Comparison of ENCODE assay signal across 8 cellular contexts in the genomic region with DNA sequence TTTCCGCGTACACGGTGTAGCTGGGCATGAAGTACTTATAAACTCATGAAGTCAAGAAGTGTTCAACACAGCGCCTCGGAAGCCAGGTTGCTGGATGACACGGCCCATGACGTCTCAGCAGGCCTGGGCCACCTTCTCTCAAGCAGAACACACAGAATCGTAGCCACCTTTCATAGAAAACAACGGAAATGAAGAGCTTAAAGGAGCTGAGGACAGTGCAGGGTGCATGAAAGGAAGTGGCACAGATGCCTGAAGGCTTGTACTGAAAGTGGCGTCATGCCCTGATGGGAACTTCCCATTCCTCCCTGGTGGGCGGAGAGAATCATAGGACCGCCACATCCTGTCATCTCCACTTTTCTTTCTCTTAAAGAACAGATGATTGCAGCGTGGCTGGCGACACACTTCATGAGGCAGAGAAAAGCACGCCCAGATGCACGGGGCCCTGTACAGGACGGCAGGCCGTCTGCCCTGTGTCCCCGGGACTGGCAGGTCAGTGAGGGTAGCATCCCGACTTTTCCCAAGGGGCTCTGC. TPM values are rescaled to one million over a fixed set of nuclear protein-coding genes. Genes with fewer than 3 reads are reported as not detected.
DNase-seq lines count a peak whose midpoint lies in the region; ATAC-seq and TF ChIP-seq lines count a peak whose summit lies in the region.

No MANE protein-coding gene starts in this region.

- H3K27ac ChIP-seq in KOPT-K1 (ENCODE audit: low read depth, low read length, poor library complexity, severe bottlenecking) (peak overlapping the region; percentile 72), thymus (ENCODE audit: low read depth) (peak overlapping the region; percentile 73), SK-N-SH (ENCODE audit: low read depth in 2 of 2, low read length in 1 of 2) (no peak overlapping the region; a peak in 1 of 4 replicates)

- TF ChIP-seq CTCF in SK-N-SH (IDR thresholded peaks at IDR 0.05) = no peak

- H3K27me3 ChIP-seq in thymus (ENCODE audit: control insufficient read depth, insufficient read depth) (no peaks in the 10 kb centered on the region), SK-N-SH (ENCODE audit: insufficient read depth) (no peaks in the 10 kb centered on the region)

- no peaks in the 10 kb centered on the region for H3F3A ChIP-seq in SK-N-SH (replicated peaks; ENCODE audit: insufficient read depth)

- H3K36me3 ChIP-seq in KOPT-K1 (ENCODE audit: insufficient read depth, low read length) (peaks cover 62% of the 10 kb centered on the region), thymus (ENCODE audit: control insufficient read depth, insufficient read depth) (peaks cover 19% of the 10 kb centered on the region), SK-N-SH (replicated peaks in 1 of 2; ENCODE audit: control insufficient read depth in 1 of 2, insufficient read depth in 2 of 2, low read length in 1 of 2) (no peaks in the 10 kb centered on the region)

- H3K9me2 ChIP-seq in SK-N-SH = no peaks in the 10 kb centered on the region

- no peak overlapping the region for H3K4me2 ChIP-seq in SK-N-SH

- CTCF ChIA-PET in SK-N-SH (lab: Yijun Ruan, JAX) = interaction anchor here (1.1 to 1.4 kb wide), 2 partner anchors 10 to 225 kb away, joined by 3 to 4 read pairs; no protein-coding TSS in a partner anchor

- no peak overlapping the region for H2AFZ ChIP-seq in SK-N-SH (ENCODE audit: low read depth)

- H3K9ac ChIP-seq in SK-N-SH = no peak overlapping the region

- H3K79me2 ChIP-seq in SK-N-SH (ENCODE audit: insufficient read depth) = peaks cover 4% of the 10 kb centered on the region; the same call in 1 of the 2 replicates

- H3K4me3 ChIP-seq in thymus (ENCODE audit: low read length) (no peak overlapping the region), SK-N-SH (ENCODE audit: low read depth in 2 of 2, low read length in 1 of 2) (no peak overlapping the region)

- H4K20me1 ChIP-seq in SK-N-SH (ENCODE audit: insufficient read depth) = no peaks in the 10 kb centered on the region

- H3K4me1 ChIP-seq in thymus (ENCODE audit: control insufficient read depth, insufficient read depth, low read length) (peaks cover 9% of the 10 kb centered on the region), SK-N-SH (ENCODE audit: control insufficient read depth in 1 of 2, insufficient read depth in 2 of 2, low read depth in 1 of 2, low read length in 1 of 2) (peaks cover 0 to 9% of the 10 kb centered on the region in 2 experiments; a peak in 1 of 4 replicates)

- ATAC-seq in GM21367 (IDR thresholded peaks at IDR 0.05; ENCODE audit: unreplicated experiment) = peak; percentile 70

- POLR2A ChIA-PET in SK-N-SH (lab: Yijun Ruan, JAX) = no interaction called here

- no peaks in the 10 kb centered on the region for H3K9me3 ChIP-seq in KOPT-K1 (ENCODE audit: insufficient read depth, low read length, poor library complexity, severe bottlenecking)
- H3K9me3 ChIP-seq in thymus (ENCODE audit: control insufficient read depth) = no peaks in the 10 kb centered on the region
- H3K9me3 ChIP-seq in SK-N-SH = no peaks in the 10 kb centered on the region

- no peak for TF ChIP-seq EP300 in SK-N-SH (IDR thresholded peaks at IDR 0.05; ENCODE audit: borderline replicate concordance in 1 of 2, low read depth in 1 of 2, low read length in 1 of 2)

- DNase-seq in DMS79 (lab: John Stamatoyannopoulos, UW) = peak; percentile 24
- DNase-seq in activated T-cell treated with anti-CD3 and anti-CD28 coated beads for 48 hours (ENCODE audit: low read depth) = peak; percentile 65
- peak; percentile 63 for DNase-seq in medulla oblongata (ENCODE audit: extremely low spot score)
- no peak for DNase-seq in NCI-H1930 (lab: John Stamatoyannopoulos, UW)
- no peak for DNase-seq in SK-N-SH

- TF ChIP-seq RAD21 in SK-N-SH (IDR thresholded peaks at IDR 0.05; ENCODE audit: low read length) = no peak

- 77% methylated on average over 20 of the region's 20 CpGs for WGBS in thymus
- WGBS in SK-N-SH (ENCODE audit: low lambda C conversion rate) = 90% methylated on average over 18 of the region's 20 CpGs

TF ChIP-seq in SK-N-SH, 30 proteins besides CTCF, POLR2A, EP300 and RAD21:
- TF ChIP-seq FOXJ3 (CRISPR knock-in tag; IDR thresholded peaks at IDR 0.05) (no peak), IRF3 (IDR thresholded peaks at IDR 0.05; ENCODE audit: low read depth, low read length) (no peak), FOXM1 (IDR thresholded peaks at IDR 0.05; ENCODE audit: low read depth) (no peak), JUND (IDR thresholded peaks at IDR 0.05) (no peak), NFIC (IDR thresholded peaks at IDR 0.05; ENCODE audit: borderline replicate concordance) (no peak), EZH2phosphoT487 (IDR thresholded peaks at IDR 0.05; ENCODE audit: borderline replicate concordance, low read depth) (no peak), CHD2 (IDR thresholded peaks at IDR 0.05; ENCODE audit: low read length, partially characterized antibody) (no peak), SMC3 (IDR thresholded peaks at IDR 0.05; ENCODE audit: low read depth, low read length) (no peak), RFX5 (IDR thresholded peaks at IDR 0.05; ENCODE audit: low read length) (no peak), YY1 (IDR thresholded peaks at IDR 0.05; ENCODE audit: low read depth) (no peak), TEAD4 (IDR thresholded peaks at IDR 0.05; ENCODE audit: borderline replicate concordance, insufficient read depth) (no peak), MEF2A (IDR thresholded peaks at IDR 0.05; ENCODE audit: borderline replicate concordance, low read depth) (no peak), POLR2AphosphoS5 (IDR thresholded peaks at IDR 0.05; ENCODE audit: low read depth, low read length) (no peak), TCF12 (IDR thresholded peaks at IDR 0.05) (no peak), RXRA (IDR thresholded peaks at IDR 0.05; ENCODE audit: borderline replicate concordance, low read depth) (no peak), GATA2 (CRISPR knock-in tag; IDR thresholded peaks at IDR 0.05) (no peak)
- TF ChIP-seq, protein P1, sequence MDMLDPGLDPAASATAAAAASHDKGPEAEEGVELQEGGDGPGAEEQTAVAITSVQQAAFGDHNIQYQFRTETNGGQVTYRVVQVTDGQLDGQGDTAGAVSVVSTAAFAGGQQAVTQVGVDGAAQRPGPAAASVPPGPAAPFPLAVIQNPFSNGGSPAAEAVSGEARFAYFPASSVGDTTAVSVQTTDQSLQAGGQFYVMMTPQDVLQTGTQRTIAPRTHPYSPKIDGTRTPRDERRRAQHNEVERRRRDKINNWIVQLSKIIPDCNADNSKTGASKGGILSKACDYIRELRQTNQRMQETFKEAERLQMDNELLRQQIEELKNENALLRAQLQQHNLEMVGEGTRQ (IDR thresholded peaks at IDR 0.05; ENCODE audit: borderline replicate concordance, low read depth, low read length) = no peak
- TF ChIP-seq, protein P2, sequence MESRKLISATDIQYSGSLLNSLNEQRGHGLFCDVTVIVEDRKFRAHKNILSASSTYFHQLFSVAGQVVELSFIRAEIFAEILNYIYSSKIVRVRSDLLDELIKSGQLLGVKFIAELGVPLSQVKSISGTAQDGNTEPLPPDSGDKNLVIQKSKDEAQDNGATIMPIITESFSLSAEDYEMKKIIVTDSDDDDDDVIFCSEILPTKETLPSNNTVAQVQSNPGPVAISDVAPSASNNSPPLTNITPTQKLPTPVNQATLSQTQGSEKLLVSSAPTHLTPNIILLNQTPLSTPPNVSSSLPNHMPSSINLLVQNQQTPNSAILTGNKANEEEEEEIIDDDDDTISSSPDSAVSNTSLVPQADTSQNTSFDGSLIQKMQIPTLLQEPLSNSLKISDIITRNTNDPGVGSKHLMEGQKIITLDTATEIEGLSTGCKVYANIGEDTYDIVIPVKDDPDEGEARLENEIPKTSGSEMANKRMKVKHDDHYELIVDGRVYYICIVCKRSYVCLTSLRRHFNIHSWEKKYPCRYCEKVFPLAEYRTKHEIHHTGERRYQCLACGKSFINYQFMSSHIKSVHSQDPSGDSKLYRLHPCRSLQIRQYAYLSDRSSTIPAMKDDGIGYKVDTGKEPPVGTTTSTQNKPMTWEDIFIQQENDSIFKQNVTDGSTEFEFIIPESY (IDR thresholded peaks at IDR 0.05; ENCODE audit: borderline replicate concordance, low read depth) = no peak

RNA-seq across cellular contexts. Expression of gene HDAC4, which starts 31.1 kb away (rescaled TPM):
- 7.8 TPM for polyA plus RNA-seq in thymus
- 3.9 and 5.5 TPM in 2 replicates for polyA plus RNA-seq in SK-N-SH (2012; rRNA removed)
- 3.1 and 3.9 TPM in 2 replicates for polyA plus RNA-seq in SK-N-SH (2012; cell fraction: cytosol; rRNA removed)
- polyA plus RNA-seq in SK-N-SH (2012; cell fraction: nucleus; rRNA removed) = 16.0 and 17.0 TPM in 2 replicates

Comparison
In these comparisons a context has a peak if more than half of its experiments do, and no peak if none do; other contexts are left out.
1. DNase-seq: peak in DMS79 (single experiment), activated T-cell treated with anti-CD3 and anti-CD28 coated beads for 48 hours (single experiment) and medulla oblongata (single experiment); none in NCI-H1930 (0 of 2) and SK-N-SH (single experiment).
2. H3K27ac ChIP-seq: peak in KOPT-K1 (single experiment) and thymus (single experiment); none in SK-N-SH (0 of 2).